Comparison of ENCODE assay signal across 11 cellular contexts in genomic region chr9:136016882-136017812, GRCh38. TPM values are rescaled to one million over a fixed set of nuclear protein-coding genes. Genes with fewer than 3 reads are reported as not detected.
DNase-seq lines count a peak whose midpoint lies in the region; ATAC-seq and TF ChIP-seq lines count a peak whose summit lies in the region.
"Had no signal": no experiment of that assay in that cellular context is flagged by ENCODE, and none has a peak within 500 bp of the region (broad histone marks: within the 10 kb centered on the region; RNA-seq: fewer than 3 reads in every experiment).

No MANE protein-coding gene starts in this region.

- H3K9me3 Mint-ChIP-seq in GM23338: no peaks in the 10 kb centered on the region; the same call in 2 of the 3 replicates
- no peaks in the 10 kb centered on the region for H3K9me3 Mint-ChIP-seq in progenitor cell of endocrine pancreas (ENCODE audit: low read depth)
- no peaks in the 10 kb centered on the region for H3K9me3 Mint-ChIP-seq in activated CD4-positive, alpha-beta T cell treated with anti-CD3 and anti-CD28 coated beads, Interleukin-2, amount 10 ng/mL, durations not matched to agents 7 days and 5 days

- no peaks in the 10 kb centered on the region; the same call in 1 of the 2 replicates for H4K20me1 ChIP-seq in GM23338 (replicated peaks; ENCODE audit: insufficient read depth)

- no peak overlapping the region for H3K4me3 ChIP-seq in GM23338
- H3K4me3 ChIP-seq in right cardiac atrium (ENCODE audit: low read length): no peak overlapping the region

- no peaks in the 10 kb centered on the region for H3K27me3 ChIP-seq in GM23338 (ENCODE audit: insufficient read depth)
- H3K27me3 ChIP-seq in right cardiac atrium (ENCODE audit: control insufficient read depth, insufficient read depth): no peaks in the 10 kb centered on the region

- ATAC-seq in GM23338 (peak; percentile 10), right cardiac atrium (no peak)

- no peaks in the 10 kb centered on the region for H3K9me2 ChIP-seq in GM23338 (ENCODE audit: insufficient read depth)

- no peak overlapping the region for H3K4me3 Mint-ChIP-seq in GM23338
- no peak overlapping the region for H3K4me3 Mint-ChIP-seq in progenitor cell of endocrine pancreas (ENCODE audit: low read depth)
- no peak overlapping the region for H3K4me3 Mint-ChIP-seq in activated CD4-positive, alpha-beta T cell treated with anti-CD3 and anti-CD28 coated beads, Interleukin-2, amount 10 ng/mL, durations not matched to agents 7 days and 5 days

- POLR2A ChIA-PET in activated CD4-positive, alpha-beta T cell treated with anti-CD3 and anti-CD28 coated beads, Interleukin-2, amount 10 ng/mL, durations not matched to agents 7 days and 5 days (lab: Charles Lee): no interaction called here

- H3K4me1 ChIP-seq in GM23338 (ENCODE audit: insufficient read depth): peaks cover 12% of the 10 kb centered on the region
- no peaks in the 10 kb centered on the region for H3K4me1 ChIP-seq in right cardiac atrium (ENCODE audit: control insufficient read depth, insufficient read depth, low read length)

- no peak overlapping the region for H3K4me2 ChIP-seq in GM23338

- H3K27me3 Mint-ChIP-seq in GM23338 (ENCODE audit: insufficient read depth, low read depth, poor library complexity) (peaks cover 20% of the 10 kb centered on the region), progenitor cell of endocrine pancreas (no peaks in the 10 kb centered on the region)
- no peaks in the 10 kb centered on the region for H3K27me3 Mint-ChIP-seq in activated CD4-positive, alpha-beta T cell treated with anti-CD3 and anti-CD28 coated beads, Interleukin-2, amount 10 ng/mL, durations not matched to agents 7 days and 5 days

- no peak; a peak in 2 of 4 replicates for TF ChIP-seq CTCF in GM23338 (conservative IDR thresholded peaks at IDR 0.05; ENCODE audit: low read depth in 2 of 2)
- peak; percentile 19 for TF ChIP-seq CTCF in progenitor cell of endocrine pancreas (IDR thresholded peaks at IDR 0.05; ENCODE audit: unreplicated experiment)

- H3K4me1 Mint-ChIP-seq in GM23338: peaks cover 44% of the 10 kb centered on the region
- H3K4me1 Mint-ChIP-seq in progenitor cell of endocrine pancreas (ENCODE audit: low read depth): peaks cover 1% of the 10 kb centered on the region
- H3K4me1 Mint-ChIP-seq in activated CD4-positive, alpha-beta T cell treated with anti-CD3 and anti-CD28 coated beads, Interleukin-2, amount 10 ng/mL, durations not matched to agents 7 days and 5 days: no peaks in the 10 kb centered on the region

- DNase-seq in GM23338 (ENCODE audit: low spot score): no peak
- peak; percentile 16 for DNase-seq in NCI-H69 (lab: John Stamatoyannopoulos, UW)
- peak in 2 of 3 donors; percentile 50 to 61 for DNase-seq in right cardiac atrium
- no peak for DNase-seq in progenitor cell of endocrine pancreas (ENCODE audit: low spot score, unreplicated experiment)
- no peak for DNase-seq in NCI-H2196 (lab: John Stamatoyannopoulos, UW; ENCODE audit: unreplicated experiment)
- no peak for DNase-seq in stimulated activated naive CD4-positive, alpha-beta T cell (lab: John Stamatoyannopoulos, UW)
- DNase-seq in activated CD4-positive, alpha-beta T cell treated with anti-CD3 and anti-CD28 coated beads, Interleukin-2, amount 10 ng/mL, durations not matched to agents 7 days and 5 days: no peak
- DNase-seq: cortex of kidney, DMS153, NCI-H2029, NCI-H524 treated with DMSO at 0.1 percent for 48 hours had no signal

- H3K36me3 ChIP-seq in GM23338 (ENCODE audit: insufficient read depth): no peaks in the 10 kb centered on the region

- intact Hi-C loops in right cardiac atrium (cut with DNase I): loop anchor here in 1 of 4 donors (10.0 kb wide), 1 partner anchor 68 kb away; no protein-coding TSS in a partner anchor

- H3K9me3 ChIP-seq in right cardiac atrium (ENCODE audit: control insufficient read depth, low read length): no peaks in the 10 kb centered on the region

- H2AFZ ChIP-seq in GM23338: no peak overlapping the region

- WGBS in right cardiac atrium: 91% methylated on average over 27 of the region's 27 CpGs

- no peak overlapping the region for H3K27ac Mint-ChIP-seq in GM23338
- H3K27ac Mint-ChIP-seq in progenitor cell of endocrine pancreas: no peak overlapping the region
- H3K27ac Mint-ChIP-seq in activated CD4-positive, alpha-beta T cell treated with anti-CD3 and anti-CD28 coated beads, Interleukin-2, amount 10 ng/mL, durations not matched to agents 7 days and 5 days: no peak overlapping the region

- no peaks in the 10 kb centered on the region; the same call in 1 of the 3 replicates for H3K36me3 Mint-ChIP-seq in GM23338 (ENCODE audit: low read depth)
- H3K36me3 Mint-ChIP-seq in progenitor cell of endocrine pancreas (ENCODE audit: insufficient read depth): peaks cover 5% of the 10 kb centered on the region
- no peaks in the 10 kb centered on the region for H3K36me3 Mint-ChIP-seq in activated CD4-positive, alpha-beta T cell treated with anti-CD3 and anti-CD28 coated beads, Interleukin-2, amount 10 ng/mL, durations not matched to agents 7 days and 5 days (ENCODE audit: low read depth)

- H3K27ac ChIP-seq in GM23338 (ENCODE audit: low read depth): no peak overlapping the region
- H3K27ac ChIP-seq in right cardiac atrium (ENCODE audit: low read length): no peak overlapping the region

- H3K79me2 ChIP-seq in GM23338 (replicated peaks; ENCODE audit: insufficient read depth): peaks cover 15% of the 10 kb centered on the region; the same call in 1 of the 2 replicates

- no peaks in the 10 kb centered on the region for H3F3A ChIP-seq in GM23338 (replicated peaks; ENCODE audit: low read depth)

- CTCF ChIA-PET in activated CD4-positive, alpha-beta T cell treated with anti-CD3 and anti-CD28 coated beads, Interleukin-2, amount 10 ng/mL, durations not matched to agents 7 days and 5 days (lab: Charles Lee): no interaction called here

TF ChIP-seq in GM23338, 12 proteins besides CTCF, POLR2A, EP300 and RAD21 (continues in another document):
- TF ChIP-seq ZNF114 (CRISPR knock-in tag; IDR thresholded peaks at IDR 0.05) (no peak), POLR2AphosphoS5 (IDR thresholded peaks at IDR 0.05; ENCODE audit: low read depth) (no peak), EZH2 (IDR thresholded peaks at IDR 0.05; ENCODE audit: low read depth, unreplicated experiment) (no peak), ZNF331 (CRISPR knock-in tag; IDR thresholded peaks at IDR 0.05; ENCODE audit: low read depth) (no peak), JUNB (IDR thresholded peaks at IDR 0.05; ENCODE audit: unreplicated experiment) (no peak), STAT1 (IDR thresholded peaks at IDR 0.05; ENCODE audit: unreplicated experiment) (no peak), NANOG (IDR thresholded peaks at IDR 0.05; ENCODE audit: borderline replicate concordance) (no peak)

RNA-seq across cellular contexts. Expression of gene UBAC1, which starts 56.0 kb away (rescaled TPM):
- total RNA-seq in GM23338 (2014; rRNA removed; shearing (Covaris generic)): 86.6 and 95.7 TPM in 2 replicates
- 63.2 and 71.6 TPM in 2 replicates for polyA plus RNA-seq in GM23338 (2016; fragmentation: Nextera tagmentation; extraction: Ambion mirVana)
- 10 to 100 TPM; 64.0 to 88.7 (median 76.2) TPM for total RNA-seq in right cardiac atrium
- 83.3 TPM for polyA plus RNA-seq in right cardiac atrium
- total RNA-seq in progenitor cell of endocrine pancreas: 31.4 and 34.2 TPM in 2 replicates
- 10 to 100 TPM; 29.7 to 32.6 TPM for total RNA-seq in activated CD4-positive, alpha-beta T cell treated with anti-CD3 and anti-CD28 coated beads, Interleukin-2, amount 10 ng/mL, durations not matched to agents 7 days and 5 days

Comparison
In these comparisons a context has a peak if more than half of its experiments do, and no peak if none do; other contexts are left out.
1. DNase-seq: peak in NCI-H69 (single experiment) and right cardiac atrium (2 of 3); none in GM23338 (single experiment), progenitor cell of endocrine pancreas (single experiment), NCI-H2196 (single experiment), stimulated activated naive CD4-positive, alpha-beta T cell (0 of 6) and activated CD4-positive, alpha-beta T cell treated with anti-CD3 and anti-CD28 coated beads, Interleukin-2, amount 10 ng/mL, durations not matched to agents 7 days and 5 days (single experiment).